In the genomic region with DNA sequence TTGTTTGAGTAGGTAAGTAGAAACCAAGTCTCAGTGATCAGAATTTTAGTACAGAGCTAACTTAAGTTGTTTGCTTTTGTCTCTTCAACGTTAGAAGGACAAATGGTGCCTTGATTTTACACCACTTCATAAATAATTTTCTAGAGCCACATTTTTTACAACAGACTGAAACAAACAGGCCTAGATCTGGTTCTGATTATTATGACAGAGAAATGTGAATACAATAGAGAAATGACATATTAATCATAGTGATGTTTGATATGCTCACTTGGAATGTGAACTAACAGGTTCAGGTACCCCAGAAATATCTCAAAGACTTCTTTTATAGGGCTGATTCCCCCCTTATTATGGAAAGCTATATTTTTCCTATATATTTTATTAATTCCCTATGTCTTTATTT, we compare ENCODE assay signal across 29 cellular contexts.
"Had no signal": no experiment of that assay in that cellular context is flagged by ENCODE, and none has a peak within 500 bp of the region (broad histone marks: within the 10 kb centered on the region; RNA-seq: fewer than 3 reads in every experiment).

No MANE protein-coding gene starts in this region.

- H3K4me3 ChIP-seq: gastrocnemius medialis, heart left ventricle had no signal

- ATAC-seq: activated CD4-positive, CD25-positive, alpha-beta regulatory T cell treated with anti-CD3 and anti-CD28 coated beads, Interleukin-2, amount 50 U/mL, for 24 hours; activated CD8-positive, alpha-beta T cell treated with anti-CD3 and anti-CD28 coated beads for 36 hours; activated T-cell treated with anti-CD3 and anti-CD28 coated beads, Interleukin-2, amount 50 U/mL, for 4 hours; activated T-helper 17 cell treated with anti-CD3 and anti-CD28 coated beads, Interleukin-2, amount 50 U/mL, for 72 hours; effector memory CD8-positive, alpha-beta T cell; esophagus mucosa; gastrocnemius medialis; heart left ventricle had no signal

- H3K9me3 Mint-ChIP-seq: activated T-cell treated with anti-CD3 and anti-CD28 coated beads, Interleukin-2, amount 50 U/mL, for 4 hours; activated T-helper 17 cell treated with anti-CD3 and anti-CD28 coated beads, Interleukin-2, amount 50 U/mL, for 72 hours had no signal

- H3K36me3 ChIP-seq: brain microvascular endothelial cell, gastrocnemius medialis, heart left ventricle had no signal

- H3K4me1 Mint-ChIP-seq: activated T-helper 17 cell treated with anti-CD3 and anti-CD28 coated beads, Interleukin-2, amount 50 U/mL, for 72 hours had no signal

- H3K27me3 Mint-ChIP-seq: activated B cell treated with CpG ODN at 0.5 μM for 24 hours; activated CD8-positive, alpha-beta T cell treated with anti-CD3 and anti-CD28 coated beads for 36 hours; activated naive CD8-positive, alpha-beta T cell; activated T-helper 17 cell treated with anti-CD3 and anti-CD28 coated beads, Interleukin-2, amount 50 U/mL, for 72 hours; effector memory CD8-positive, alpha-beta T cell had no signal

- H3K4me3 Mint-ChIP-seq: activated B cell treated with CpG ODN at 0.5 μM for 24 hours; activated CD8-positive, alpha-beta T cell treated with anti-CD3 and anti-CD28 coated beads for 36 hours; activated naive CD8-positive, alpha-beta T cell; activated T-cell treated with anti-CD3 and anti-CD28 coated beads, Interleukin-2, amount 50 U/mL, for 4 hours; activated T-helper 17 cell treated with anti-CD3 and anti-CD28 coated beads, Interleukin-2, amount 50 U/mL, for 72 hours; effector memory CD8-positive, alpha-beta T cell had no signal

- H3K27ac Mint-ChIP-seq: activated B cell treated with CpG ODN at 0.5 μM for 24 hours; activated CD8-positive, alpha-beta T cell treated with anti-CD3 and anti-CD28 coated beads for 36 hours; activated naive CD8-positive, alpha-beta T cell; activated T-helper 17 cell treated with anti-CD3 and anti-CD28 coated beads, Interleukin-2, amount 50 U/mL, for 72 hours; effector memory CD8-positive, alpha-beta T cell had no signal

- DNase-seq: activated B cell treated with CpG ODN at 0.5 μM for 24 hours; activated CD4-positive, alpha-beta T cell treated with anti-CD3 and anti-CD28 coated beads for 48 hours; activated CD4-positive, alpha-beta T cell treated with anti-CD3 and anti-CD28 coated beads, Interleukin-2, amount 50 U/mL, for 1 hour; activated CD4-positive, alpha-beta T cell treated with anti-CD3 and anti-CD28 coated beads, Interleukin-2, amount 50 U/mL, for 48 hours; activated CD8-positive, alpha-beta memory T cell treated with anti-CD3 and anti-CD28 coated beads for 24 hours; activated CD8-positive, alpha-beta T cell treated with anti-CD3 and anti-CD28 coated beads for 36 hours; activated effector memory CD4-positive, alpha-beta T cell treated with Interleukin-2 at 50 U/mL for 16 hours; activated gamma-delta T cell treated with Interleukin-2 at 50 U/mL for 16 hours; activated naive CD4-positive, alpha-beta T cell treated with anti-CD3 and anti-CD28 coated beads, Interleukin-2, amount 50 U/mL, for 16 hours; activated naive CD4-positive, alpha-beta T cell treated with Interleukin-2 at 50 U/mL for 16 hours; activated T-cell treated with anti-CD3 and anti-CD28 coated beads, Interleukin-2, amount 50 U/mL, for 4 hours; amniotic stem cell; anterior cingulate cortex; brain microvascular endothelial cell; caudate nucleus; cortex of kidney; dermis blood vessel endothelial cell; effector CD4-positive, alpha-beta T cell; effector memory CD8-positive, alpha-beta T cell; foreskin fibroblast; gastrocnemius medialis; glutamatergic neuron; heart left ventricle; T-helper 2 cell had no signal

- H3K9me3 ChIP-seq: gastrocnemius medialis, heart left ventricle had no signal

- H3K27me3 ChIP-seq: brain microvascular endothelial cell, gastrocnemius medialis, heart left ventricle had no signal

- H3K36me3 Mint-ChIP-seq: activated naive CD8-positive, alpha-beta T cell had no signal

- H3K27ac ChIP-seq: brain microvascular endothelial cell, gastrocnemius medialis, heart left ventricle, VCaP had no signal
